ENCODE assay signal across 8 cellular contexts in the genomic region with DNA sequence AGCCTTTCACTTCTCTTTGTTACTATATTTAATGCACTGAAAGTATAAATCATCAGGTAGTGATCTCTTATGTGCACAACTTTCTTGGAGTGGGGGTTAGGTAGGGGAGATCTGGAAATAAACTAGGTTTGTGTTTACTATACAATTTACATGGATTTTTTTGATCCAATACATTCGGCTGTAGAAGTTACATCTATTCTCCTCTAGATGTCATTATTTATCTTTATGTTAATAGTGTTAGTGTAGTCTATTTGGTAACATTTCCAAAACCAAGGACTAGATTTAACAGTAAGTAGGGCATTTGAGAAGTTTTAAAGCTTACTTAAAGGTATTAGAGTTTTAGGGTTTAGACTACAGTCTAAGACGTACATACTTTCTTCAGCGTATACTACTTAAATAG. TPM values are rescaled to one million over a fixed set of nuclear protein-coding genes. Genes with fewer than 3 reads are reported as not detected.
DNase-seq lines count a peak whose midpoint lies in the region; ATAC-seq and TF ChIP-seq lines count a peak whose summit lies in the region.

No MANE protein-coding gene starts in this region.

- no peak overlapping the region for H3K9ac ChIP-seq in endodermal cell (ENCODE audit: extremely low read depth, low read length, poor library complexity, severe bottlenecking)

- TF ChIP-seq CTCF in endodermal cell (conservative IDR thresholded peaks at IDR 0.05) (peak; percentile 37), mucosa of descending colon (IDR thresholded peaks at IDR 0.05) (no peak)

- H3K4me1 ChIP-seq in endodermal cell (ENCODE audit: control insufficient read depth, insufficient read depth, low read length) (no peaks in the 10 kb centered on the region), mucosa of descending colon (ENCODE audit: low read depth) (no peaks in the 10 kb centered on the region)

- H3K9me3 Mint-ChIP-seq in activated CD8-positive, alpha-beta memory T cell treated with anti-CD3 and anti-CD28 coated beads, Interleukin-2, amount 10 ng/mL, durations not matched to agents 7 days and 5 days (ENCODE audit: low read depth): no peaks in the 10 kb centered on the region
- no peaks in the 10 kb centered on the region for H3K9me3 Mint-ChIP-seq in endodermal cell

- whole genome bisulfite sequencing in endodermal cell (ENCODE audit: insufficient coverage in 1 of 2, insufficient read length in 1 of 2), 2 experiments: no CpG with 5 or more reads among the region's 3 CpGs

- no peak overlapping the region for H3K4me3 ChIP-seq in endodermal cell (ENCODE audit: low read length)
- no peak overlapping the region for H3K4me3 ChIP-seq in skeletal muscle cell (ENCODE audit: low read depth, low read length)
- no peak overlapping the region for H3K4me3 ChIP-seq in mucosa of descending colon

- peak; percentile 64 for ATAC-seq in activated CD8-positive, alpha-beta memory T cell treated with anti-CD3 and anti-CD28 coated beads, Interleukin-2, amount 10 ng/mL, durations not matched to agents 7 days and 5 days
- ATAC-seq in GM18520 (IDR thresholded peaks at IDR 0.05; ENCODE audit: unreplicated experiment) (no peak), mucosa of descending colon (no peak), GM21381 (IDR thresholded peaks at IDR 0.05; ENCODE audit: unreplicated experiment) (no peak)

- CTCF ChIA-PET in activated CD8-positive, alpha-beta memory T cell treated with anti-CD3 and anti-CD28 coated beads, Interleukin-2, amount 10 ng/mL, durations not matched to agents 7 days and 5 days (lab: Charles Lee): interaction anchor here (0.6 to 20.3 kb wide), 20 partner anchors 15 to 161 kb away, joined by 3 to 424 read pairs (median 4); partner anchors contain the start of gene PLEKHO1

- H3K27me3 Mint-ChIP-seq in activated CD8-positive, alpha-beta memory T cell treated with anti-CD3 and anti-CD28 coated beads, Interleukin-2, amount 10 ng/mL, durations not matched to agents 7 days and 5 days: no peaks in the 10 kb centered on the region
- H3K27me3 Mint-ChIP-seq in endodermal cell (ENCODE audit: insufficient read depth): no peaks in the 10 kb centered on the region

- H3K9me3 ChIP-seq in endodermal cell (ENCODE audit: control insufficient read depth, low read length): no peaks in the 10 kb centered on the region
- no peaks in the 10 kb centered on the region for H3K9me3 ChIP-seq in mucosa of descending colon

- H3K4me1 Mint-ChIP-seq in activated CD8-positive, alpha-beta memory T cell treated with anti-CD3 and anti-CD28 coated beads, Interleukin-2, amount 10 ng/mL, durations not matched to agents 7 days and 5 days: peaks cover 33% of the 10 kb centered on the region
- H3K4me1 Mint-ChIP-seq in endodermal cell: peaks cover 9% of the 10 kb centered on the region

- peaks cover 36% of the 10 kb centered on the region for H3K36me3 Mint-ChIP-seq in activated CD8-positive, alpha-beta memory T cell treated with anti-CD3 and anti-CD28 coated beads, Interleukin-2, amount 10 ng/mL, durations not matched to agents 7 days and 5 days
- H3K36me3 Mint-ChIP-seq in endodermal cell (ENCODE audit: low read depth): peaks cover 65% of the 10 kb centered on the region

- no peak overlapping the region for H3K27ac Mint-ChIP-seq in activated CD8-positive, alpha-beta memory T cell treated with anti-CD3 and anti-CD28 coated beads, Interleukin-2, amount 10 ng/mL, durations not matched to agents 7 days and 5 days
- H3K27ac Mint-ChIP-seq in endodermal cell: no peak overlapping the region

- H3K36me3 ChIP-seq in endodermal cell (ENCODE audit: control insufficient read depth, insufficient read depth, low read length) (peaks cover 70% of the 10 kb centered on the region), mucosa of descending colon (ENCODE audit: low read depth) (no peaks in the 10 kb centered on the region)

- no peak overlapping the region for H3K27ac ChIP-seq in endodermal cell (ENCODE audit: low read depth, low read length)

- H3K27me3 ChIP-seq in endodermal cell (ENCODE audit: control insufficient read depth, insufficient read depth, low read length, poor library complexity, severe bottlenecking): no peaks in the 10 kb centered on the region

- intact Hi-C loops in mucosa of descending colon (cut with DNase I, micrococcal nuclease): loop anchor here (10.0 kb wide), 1 partner anchor 92 kb away; no protein-coding TSS in a partner anchor

- no peak for DNase-seq in activated CD8-positive, alpha-beta memory T cell treated with anti-CD3 and anti-CD28 coated beads, Interleukin-2, amount 10 ng/mL, durations not matched to agents 7 days and 5 days
- DNase-seq in activated CD8-positive, alpha-beta memory T cell treated with anti-CD3 and anti-CD28 coated beads, Interleukin-2, amount 50 U/mL, for 48 hours: no peak
- peak; percentile 28 for DNase-seq in NCI-H69 (lab: John Stamatoyannopoulos, UW)
- DNase-seq in endodermal cell: no peak
- peak; percentile 1 for DNase-seq in skeletal muscle cell (ENCODE audit: low read depth)
- DNase-seq in mucosa of descending colon: no peak

- H3K4me3 Mint-ChIP-seq in activated CD8-positive, alpha-beta memory T cell treated with anti-CD3 and anti-CD28 coated beads, Interleukin-2, amount 10 ng/mL, durations not matched to agents 7 days and 5 days: no peak overlapping the region
- no peak overlapping the region for H3K4me3 Mint-ChIP-seq in endodermal cell

RNA-seq across cellular contexts. Expression of gene VPS45, which starts 5.4 kb away (rescaled TPM):
- 10 to 100 TPM; 34.7 to 35.9 TPM for total RNA-seq in activated CD8-positive, alpha-beta memory T cell treated with anti-CD3 and anti-CD28 coated beads, Interleukin-2, amount 10 ng/mL, durations not matched to agents 7 days and 5 days
- total RNA-seq in endodermal cell (10 to 100 TPM; 32.6 to 35.0 TPM), mucosa of descending colon (10 to 100 TPM; 28.3 to 43.4 (median 33.6) TPM)
- polyA plus RNA-seq in endodermal cell (2013, experiment 1 of 2): 48.8 TPM
- polyA plus RNA-seq in endodermal cell (2013, experiment 2 of 2): 48.3 TPM

Comparison
In these comparisons a context has a peak if more than half of its experiments do, and no peak if none do; other contexts are left out.
1. DNase-seq: peak in NCI-H69 (single experiment) and skeletal muscle cell (single experiment); none in activated CD8-positive, alpha-beta memory T cell treated with anti-CD3 and anti-CD28 coated beads, Interleukin-2, amount 10 ng/mL, durations not matched to agents 7 days and 5 days (single experiment), activated CD8-positive, alpha-beta memory T cell treated with anti-CD3 and anti-CD28 coated beads, Interleukin-2, amount 50 U/mL, for 48 hours (single experiment), endodermal cell (single experiment) and mucosa of descending colon (0 of 3).